In the genomic region with DNA sequence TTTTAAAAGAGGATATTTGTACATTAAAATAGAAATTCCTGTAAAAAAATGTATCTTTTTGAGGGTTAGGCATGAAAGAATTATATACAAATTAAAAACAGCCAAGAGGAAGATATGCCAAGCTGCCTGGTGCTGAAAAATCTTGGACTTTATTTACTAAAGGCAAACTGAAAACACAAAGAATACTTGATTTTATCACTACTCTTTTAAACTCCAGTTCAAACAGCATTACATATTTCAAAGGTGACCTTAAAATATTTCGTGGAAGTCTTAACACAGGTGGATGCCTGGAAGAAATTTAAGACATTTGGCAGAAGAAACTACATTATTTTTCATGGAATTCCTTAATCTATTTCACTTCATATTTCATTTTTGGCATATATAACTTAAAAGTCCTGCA, we compare ENCODE assay signal across 35 cellular contexts.
"Had no signal": no experiment of that assay in that cellular context is flagged by ENCODE, and none has a peak within 500 bp of the region (broad histone marks: within the 10 kb centered on the region; RNA-seq: fewer than 3 reads in every experiment).

No MANE protein-coding gene starts in this region.

- H3K27me3 ChIP-seq: MG63 had no signal

- H3K4me3 ChIP-seq: MG63 had no signal

- H3K36me3 ChIP-seq: MG63 had no signal

- H3K4me2 ChIP-seq: KMS-11 had no signal

- DNase-seq: Karpas-422, Kasumi-1, MG63, MM.1S, MV-4-11, NCI-H1048, NCI-H1092, NCI-H1092 treated with DMSO at 0.1 percent for 48 hours, NCI-H1105, NCI-H1105 treated with DMSO at 0.1 percent for 48 hours, NCI-H1417, NCI-H1417 treated with DMSO at 0.1 percent for 48 hours, NCI-H1436, NCI-H1436 treated with DMSO at 0.1 percent for 48 hours, NCI-H146, NCI-H1694, NCI-H1694 treated with DMSO at 0.1 percent for 48 hours, NCI-H187, NCI-H187 treated with DMSO at 0.1 percent for 48 hours, NCI-H1930, NCI-H2029, NCI-H2029 treated with DMSO at 0.1 percent for 48 hours, NCI-H2081, NCI-H2081 treated with DMSO at 0.1 percent for 48 hours, NCI-H2107, NCI-H2171, NCI-H2171 treated with DMSO at 0.1 percent for 48 hours, NCI-H2227 treated with DMSO at 0.1 percent for 48 hours, NCI-H226, NCI-H345, NCI-H446, NCI-H446 treated with DMSO at 0.1 percent for 48 hours, NCI-H510A, NCI-H510A treated with DMSO at 0.1 percent for 48 hours had no signal

- H3K27ac ChIP-seq: KMS-11 had no signal

- H3K9me3 ChIP-seq: MG63 had no signal
